In genomic region chr11:13462928-13463778, GRCh38 we compare ENCODE assay signal across 1 cellular context.
TF ChIP-seq lines count a peak whose summit lies in the region.

Gene BTBD10, minus strand, starts transcription at chr11:13463222. Its CDS starts 18,098 bp downstream, at chr11:13445124.

TF ChIP-seq in HepG2, 621 proteins besides CTCF, POLR2A, EP300 and RAD21 (continued from another document and continues in another):
- TF ChIP-seq SMARCE1 (IDR thresholded peaks at IDR 0.05; ENCODE audit: borderline replicate concordance), result no peak
- no peak for TF ChIP-seq ZNF121 (CRISPR knock-in tag; IDR thresholded peaks at IDR 0.05)
- TF ChIP-seq FOXA1 (IDR thresholded peaks at IDR 0.05), result no peak
- no peak for TF ChIP-seq FOXA1 (CRISPR knock-in tag; IDR thresholded peaks at IDR 0.05)
- TF ChIP-seq ZBTB49 (CRISPR knock-in tag; IDR thresholded peaks at IDR 0.05; ENCODE audit: borderline replicate concordance), result peak; percentile 51; the same call in 1 of the 2 replicates
- peak; percentile 68 for TF ChIP-seq ZNF205 (CRISPR knock-in tag; IDR thresholded peaks at IDR 0.05)
- no peak for TF ChIP-seq FOXO4 (CRISPR knock-in tag; conservative IDR thresholded peaks at IDR 0.05)
- TF ChIP-seq ZNF615 (CRISPR knock-in tag; IDR thresholded peaks at IDR 0.05; ENCODE audit: borderline replicate concordance), result no peak
- TF ChIP-seq ZBTB1 (CRISPR knock-in tag; IDR thresholded peaks at IDR 0.05; ENCODE audit: borderline replicate concordance), result no peak
- no peak for TF ChIP-seq SETDB1 (CRISPR knock-in tag; IDR thresholded peaks at IDR 0.05; ENCODE audit: borderline replicate concordance)
- TF ChIP-seq SMAD1 (CRISPR knock-in tag; IDR thresholded peaks at IDR 0.05; ENCODE audit: borderline replicate concordance, low read depth), result peak; percentile 57; the same call in 1 of the 2 replicates
- no peak for TF ChIP-seq KLF15 (CRISPR knock-in tag; IDR thresholded peaks at IDR 0.05; ENCODE audit: borderline replicate concordance)
- TF ChIP-seq ONECUT2 (CRISPR knock-in tag; IDR thresholded peaks at IDR 0.05), result no peak
- no peak for TF ChIP-seq NCOA5 (CRISPR knock-in tag; IDR thresholded peaks at IDR 0.05)
- peak; percentile 68; the same call in 1 of the 2 replicates for TF ChIP-seq GATA4 (IDR thresholded peaks at IDR 0.05; ENCODE audit: borderline replicate concordance, low read depth)
- no peak for TF ChIP-seq NPAS2 (CRISPR knock-in tag; IDR thresholded peaks at IDR 0.05; ENCODE audit: borderline replicate concordance)
- TF ChIP-seq AKAP8 (CRISPR knock-in tag; IDR thresholded peaks at IDR 0.05), result no peak
- no peak for TF ChIP-seq ELK4 (CRISPR knock-in tag; IDR thresholded peaks at IDR 0.05; ENCODE audit: borderline replicate concordance)
- TF ChIP-seq ATF7 (IDR thresholded peaks at IDR 0.05), result no peak
- no peak for TF ChIP-seq ATF7 (CRISPR knock-in tag; IDR thresholded peaks at IDR 0.05)
- 0 out of 2 replicates have a peak, but pooled peaks have one; percentile 54 for TF ChIP-seq ETV6 (CRISPR knock-in tag; conservative IDR thresholded peaks at IDR 0.05)
- no peak for TF ChIP-seq PHB2 (IDR thresholded peaks at IDR 0.05; ENCODE audit: partially characterized antibody)
- TF ChIP-seq ZNF275 (CRISPR knock-in tag; IDR thresholded peaks at IDR 0.05; ENCODE audit: borderline replicate concordance), result no peak
- TF ChIP-seq ZNF3 (CRISPR knock-in tag; IDR thresholded peaks at IDR 0.05), result no peak
- TF ChIP-seq RARG (CRISPR knock-in tag; IDR thresholded peaks at IDR 0.05; ENCODE audit: low read depth), result no peak
- 0 out of 2 replicates have a peak, but pooled peaks have one; percentile 72 for TF ChIP-seq DNMT3B (CRISPR knock-in tag; conservative IDR thresholded peaks at IDR 0.05)
- TF ChIP-seq ZNF441 (CRISPR knock-in tag; IDR thresholded peaks at IDR 0.05; ENCODE audit: borderline replicate concordance), result peak; percentile 44; the same call in 1 of the 2 replicates
- TF ChIP-seq MAFF (IDR thresholded peaks at IDR 0.05; ENCODE audit: low read depth, low read length), result no peak
- no peak for TF ChIP-seq JUNB (CRISPR knock-in tag; IDR thresholded peaks at IDR 0.05; ENCODE audit: borderline replicate concordance)
- no peak for TF ChIP-seq ZMAT5 (CRISPR knock-in tag; IDR thresholded peaks at IDR 0.05; ENCODE audit: borderline replicate concordance, low read depth)
- TF ChIP-seq ZNF546 (CRISPR knock-in tag; conservative IDR thresholded peaks at IDR 0.05), result no peak
- TF ChIP-seq DDIT3 (CRISPR knock-in tag; IDR thresholded peaks at IDR 0.05), result no peak
- no peak for TF ChIP-seq ZNF710 (CRISPR knock-in tag; IDR thresholded peaks at IDR 0.05; ENCODE audit: borderline replicate concordance)
- TF ChIP-seq TOE1 (CRISPR knock-in tag; IDR thresholded peaks at IDR 0.05), result peak; percentile 4; the same call in 1 of the 2 replicates
- no peak for TF ChIP-seq GZF1 (CRISPR knock-in tag; IDR thresholded peaks at IDR 0.05)
- 0 out of 2 replicates have a peak, but pooled peaks have one; percentile 32 for TF ChIP-seq MIER2 (CRISPR knock-in tag; IDR thresholded peaks at IDR 0.05)
- peak; percentile 90 for TF ChIP-seq ZNF792 (CRISPR knock-in tag; IDR thresholded peaks at IDR 0.05)
- TF ChIP-seq MTA3 (CRISPR knock-in tag; IDR thresholded peaks at IDR 0.05), result no peak
- TF ChIP-seq SUZ12 (IDR thresholded peaks at IDR 0.05; ENCODE audit: low read depth, low read length), result no peak
- TF ChIP-seq ZNF431 (CRISPR knock-in tag; IDR thresholded peaks at IDR 0.05; ENCODE audit: borderline replicate concordance, low read depth), result 0 out of 2 replicates have a peak, but pooled peaks have one; percentile 66
- no peak for TF ChIP-seq ZNF33A (CRISPR knock-in tag; IDR thresholded peaks at IDR 0.05; ENCODE audit: borderline replicate concordance)
- 0 out of 2 replicates have a peak, but pooled peaks have one; percentile 9 for TF ChIP-seq NCOA1 (CRISPR knock-in tag; IDR thresholded peaks at IDR 0.05)
- TF ChIP-seq AHDC1 (CRISPR knock-in tag; IDR thresholded peaks at IDR 0.05; ENCODE audit: borderline replicate concordance), result peak; percentile 35; the same call in 1 of the 2 replicates
- TF ChIP-seq BCL3 (CRISPR knock-in tag; IDR thresholded peaks at IDR 0.05), result peak; percentile 86
- no peak for TF ChIP-seq ATRX (CRISPR knock-in tag; IDR thresholded peaks at IDR 0.05; ENCODE audit: borderline replicate concordance)
- peak; percentile 65 for TF ChIP-seq HNF1B (CRISPR knock-in tag; IDR thresholded peaks at IDR 0.05)
- TF ChIP-seq STAG1 (CRISPR knock-in tag; IDR thresholded peaks at IDR 0.05), result no peak
- no peak for TF ChIP-seq PLRG1 (conservative IDR thresholded peaks at IDR 0.05)
- TF ChIP-seq REXO4 (CRISPR knock-in tag; IDR thresholded peaks at IDR 0.05; ENCODE audit: borderline replicate concordance), result no peak
- no peak for TF ChIP-seq SRF (IDR thresholded peaks at IDR 0.05; ENCODE audit: low read depth, low read length)
